In genomic region chr17:78746949-78747269, GRCh38 we compare ENCODE assay signal across 1 cellular context.
TF ChIP-seq lines count a peak whose summit lies in the region.

No MANE protein-coding gene starts in this region.

TF ChIP-seq in HepG2, 621 proteins besides CTCF, POLR2A, EP300 and RAD21 (continues in another document):
- TF ChIP-seq TBL1XR1 (IDR thresholded peaks at IDR 0.05; ENCODE audit: borderline replicate concordance, low read length, partially characterized antibody): peak; percentile 26
- TF ChIP-seq, protein P1, sequence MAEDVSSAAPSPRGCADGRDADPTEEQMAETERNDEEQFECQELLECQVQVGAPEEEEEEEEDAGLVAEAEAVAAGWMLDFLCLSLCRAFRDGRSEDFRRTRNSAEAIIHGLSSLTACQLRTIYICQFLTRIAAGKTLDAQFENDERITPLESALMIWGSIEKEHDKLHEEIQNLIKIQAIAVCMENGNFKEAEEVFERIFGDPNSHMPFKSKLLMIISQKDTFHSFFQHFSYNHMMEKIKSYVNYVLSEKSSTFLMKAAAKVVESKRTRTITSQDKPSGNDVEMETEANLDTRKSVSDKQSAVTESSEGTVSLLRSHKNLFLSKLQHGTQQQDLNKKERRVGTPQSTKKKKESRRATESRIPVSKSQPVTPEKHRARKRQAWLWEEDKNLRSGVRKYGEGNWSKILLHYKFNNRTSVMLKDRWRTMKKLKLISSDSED (CRISPR knock-in tag; IDR thresholded peaks at IDR 0.05): no peak
- TF ChIP-seq KAT8 (CRISPR knock-in tag; IDR thresholded peaks at IDR 0.05): no peak
- no peak for TF ChIP-seq ZNF558 (CRISPR knock-in tag; IDR thresholded peaks at IDR 0.05; ENCODE audit: borderline replicate concordance)
- TF ChIP-seq ZNF788 (CRISPR knock-in tag; IDR thresholded peaks at IDR 0.05; ENCODE audit: borderline replicate concordance): no peak
- TF ChIP-seq DMAP1 (CRISPR knock-in tag; IDR thresholded peaks at IDR 0.05): no peak
- TF ChIP-seq, protein P2, sequence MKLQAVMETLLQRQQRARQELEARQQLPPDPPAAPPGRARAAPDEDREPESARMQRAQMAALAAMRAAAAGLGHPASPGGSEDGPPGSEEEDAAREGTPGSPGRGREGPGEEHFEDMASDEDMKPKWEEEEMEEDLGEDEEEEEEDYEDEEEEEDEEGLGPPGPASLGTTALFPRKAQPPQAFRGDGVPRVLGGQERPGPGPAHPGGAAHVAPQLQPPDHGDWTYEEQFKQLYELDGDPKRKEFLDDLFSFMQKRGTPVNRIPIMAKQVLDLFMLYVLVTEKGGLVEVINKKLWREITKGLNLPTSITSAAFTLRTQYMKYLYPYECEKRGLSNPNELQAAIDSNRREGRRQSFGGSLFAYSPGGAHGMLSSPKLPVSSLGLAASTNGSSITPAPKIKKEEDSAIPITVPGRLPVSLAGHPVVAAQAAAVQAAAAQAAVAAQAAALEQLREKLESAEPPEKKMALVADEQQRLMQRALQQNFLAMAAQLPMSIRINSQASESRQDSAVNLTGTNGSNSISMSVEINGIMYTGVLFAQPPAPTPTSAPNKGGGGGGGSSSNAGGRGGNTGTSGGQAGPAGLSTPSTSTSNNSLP (IDR thresholded peaks at IDR 0.05; ENCODE audit: low read depth, low read length): no peak
- TF ChIP-seq ZNF18 (CRISPR knock-in tag; IDR thresholded peaks at IDR 0.05; ENCODE audit: insufficient replicate concordance): peak; percentile 1
- TF ChIP-seq ZNF367 (CRISPR knock-in tag; IDR thresholded peaks at IDR 0.05; ENCODE audit: borderline replicate concordance): no peak
- TF ChIP-seq HDAC1 (CRISPR knock-in tag; IDR thresholded peaks at IDR 0.05): no peak
- TF ChIP-seq NFKBIZ (CRISPR knock-in tag; IDR thresholded peaks at IDR 0.05): no peak
- TF ChIP-seq DRAP1 (CRISPR knock-in tag; IDR thresholded peaks at IDR 0.05): no peak
- no peak; the same call in 1 of the 2 replicates for TF ChIP-seq ATF2 (CRISPR knock-in tag; IDR thresholded peaks at IDR 0.05)
- TF ChIP-seq, protein P3, sequence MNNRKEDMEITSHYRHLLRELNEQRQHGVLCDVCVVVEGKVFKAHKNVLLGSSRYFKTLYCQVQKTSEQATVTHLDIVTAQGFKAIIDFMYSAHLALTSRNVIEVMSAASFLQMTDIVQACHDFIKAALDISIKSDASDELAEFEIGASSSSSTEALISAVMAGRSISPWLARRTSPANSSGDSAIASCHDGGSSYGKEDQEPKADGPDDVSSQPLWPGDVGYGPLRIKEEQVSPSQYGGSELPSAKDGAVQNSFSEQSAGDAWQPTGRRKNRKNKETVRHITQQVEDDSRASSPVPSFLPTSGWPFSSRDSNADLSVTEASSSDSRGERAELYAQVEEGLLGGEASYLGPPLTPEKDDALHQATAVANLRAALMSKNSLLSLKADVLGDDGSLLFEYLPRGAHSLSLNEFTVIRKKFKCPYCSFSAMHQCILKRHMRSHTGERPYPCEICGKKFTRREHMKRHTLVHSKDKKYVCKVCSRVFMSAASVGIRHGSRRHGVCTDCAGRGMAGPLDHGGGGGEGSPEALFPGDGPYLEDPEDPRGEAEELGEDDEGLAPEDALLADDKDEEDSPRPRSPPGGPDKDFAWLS (CRISPR knock-in tag; IDR thresholded peaks at IDR 0.05; ENCODE audit: borderline replicate concordance): no peak
- TF ChIP-seq, protein P4, sequence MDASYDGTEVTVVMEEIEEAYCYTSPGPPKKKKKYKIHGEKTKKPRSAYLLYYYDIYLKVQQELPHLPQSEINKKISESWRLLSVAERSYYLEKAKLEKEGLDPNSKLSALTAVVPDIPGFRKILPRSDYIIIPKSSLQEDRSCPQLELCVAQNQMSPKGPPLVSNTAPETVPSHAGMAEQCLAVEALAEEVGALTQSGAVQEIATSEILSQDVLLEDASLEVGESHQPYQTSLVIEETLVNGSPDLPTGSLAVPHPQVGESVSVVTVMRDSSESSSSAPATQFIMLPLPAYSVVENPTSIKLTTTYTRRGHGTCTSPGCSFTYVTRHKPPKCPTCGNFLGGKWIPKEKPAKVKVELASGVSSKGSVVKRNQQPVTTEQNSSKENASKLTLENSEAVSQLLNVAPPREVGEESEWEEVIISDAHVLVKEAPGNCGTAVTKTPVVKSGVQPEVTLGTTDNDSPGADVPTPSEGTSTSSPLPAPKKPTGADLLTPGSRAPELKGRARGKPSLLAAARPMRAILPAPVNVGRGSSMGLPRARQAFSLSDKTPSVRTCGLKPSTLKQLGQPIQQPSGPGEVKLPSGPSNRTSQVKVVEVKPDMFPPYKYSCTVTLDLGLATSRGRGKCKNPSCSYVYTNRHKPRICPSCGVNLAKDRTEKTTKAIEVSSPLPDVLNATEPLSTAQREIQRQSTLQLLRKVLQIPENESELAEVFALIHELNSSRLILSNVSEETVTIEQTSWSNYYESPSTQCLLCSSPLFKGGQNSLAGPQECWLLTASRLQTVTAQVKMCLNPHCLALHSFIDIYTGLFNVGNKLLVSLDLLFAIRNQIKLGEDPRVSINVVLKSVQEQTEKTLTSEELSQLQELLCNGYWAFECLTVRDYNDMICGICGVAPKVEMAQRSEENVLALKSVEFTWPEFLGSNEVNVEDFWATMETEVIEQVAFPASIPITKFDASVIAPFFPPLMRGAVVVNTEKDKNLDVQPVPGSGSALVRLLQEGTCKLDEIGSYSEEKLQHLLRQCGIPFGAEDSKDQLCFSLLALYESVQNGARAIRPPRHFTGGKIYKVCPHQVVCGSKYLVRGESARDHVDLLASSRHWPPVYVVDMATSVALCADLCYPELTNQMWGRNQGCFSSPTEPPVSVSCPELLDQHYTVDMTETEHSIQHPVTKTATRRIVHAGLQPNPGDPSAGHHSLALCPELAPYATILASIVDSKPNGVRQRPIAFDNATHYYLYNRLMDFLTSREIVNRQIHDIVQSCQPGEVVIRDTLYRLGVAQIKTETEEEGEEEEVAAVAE (CRISPR knock-in tag; IDR thresholded peaks at IDR 0.05; ENCODE audit: borderline replicate concordance): no peak
- TF ChIP-seq TBX3 (IDR thresholded peaks at IDR 0.05; ENCODE audit: borderline replicate concordance): no peak
- TF ChIP-seq JDP2 (CRISPR knock-in tag; IDR thresholded peaks at IDR 0.05; ENCODE audit: borderline replicate concordance): no peak
- no peak for TF ChIP-seq NFRKB (IDR thresholded peaks at IDR 0.05)
- TF ChIP-seq IRF2 (CRISPR knock-in tag; IDR thresholded peaks at IDR 0.05): no peak
- TF ChIP-seq STAT5B (CRISPR knock-in tag; IDR thresholded peaks at IDR 0.05): no peak
- TF ChIP-seq RXRB (CRISPR knock-in tag; IDR thresholded peaks at IDR 0.05; ENCODE audit: borderline replicate concordance): 0 out of 2 replicates have a peak, but pooled peaks have one; percentile 23
- TF ChIP-seq AHR (CRISPR knock-in tag; IDR thresholded peaks at IDR 0.05): no peak
- no peak for TF ChIP-seq ZNF451 (CRISPR knock-in tag; IDR thresholded peaks at IDR 0.05)
- no peak for TF ChIP-seq KMT2A (CRISPR knock-in tag; IDR thresholded peaks at IDR 0.05)
- TF ChIP-seq NFYB (CRISPR knock-in tag; IDR thresholded peaks at IDR 0.05): no peak
- TF ChIP-seq BRCA1 (CRISPR knock-in tag; IDR thresholded peaks at IDR 0.05): no peak
- TF ChIP-seq, protein P5, sequence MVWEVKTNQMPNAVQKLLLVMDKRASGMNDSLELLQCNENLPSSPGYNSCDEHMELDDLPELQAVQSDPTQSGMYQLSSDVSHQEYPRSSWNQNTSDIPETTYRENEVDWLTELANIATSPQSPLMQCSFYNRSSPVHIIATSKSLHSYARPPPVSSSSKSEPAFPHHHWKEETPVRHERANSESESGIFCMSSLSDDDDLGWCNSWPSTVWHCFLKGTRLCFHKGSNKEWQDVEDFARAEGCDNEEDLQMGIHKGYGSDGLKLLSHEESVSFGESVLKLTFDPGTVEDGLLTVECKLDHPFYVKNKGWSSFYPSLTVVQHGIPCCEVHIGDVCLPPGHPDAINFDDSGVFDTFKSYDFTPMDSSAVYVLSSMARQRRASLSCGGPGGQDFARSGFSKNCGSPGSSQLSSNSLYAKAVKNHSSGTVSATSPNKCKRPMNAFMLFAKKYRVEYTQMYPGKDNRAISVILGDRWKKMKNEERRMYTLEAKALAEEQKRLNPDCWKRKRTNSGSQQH (CRISPR knock-in tag; IDR thresholded peaks at IDR 0.05; ENCODE audit: low read depth): no peak
- no peak; the same call in 1 of the 2 replicates for TF ChIP-seq DPF2 (CRISPR knock-in tag; IDR thresholded peaks at IDR 0.05; ENCODE audit: borderline replicate concordance, low read depth)
- no peak for TF ChIP-seq ISL2 (CRISPR knock-in tag; IDR thresholded peaks at IDR 0.05)
- TF ChIP-seq, protein P6, sequence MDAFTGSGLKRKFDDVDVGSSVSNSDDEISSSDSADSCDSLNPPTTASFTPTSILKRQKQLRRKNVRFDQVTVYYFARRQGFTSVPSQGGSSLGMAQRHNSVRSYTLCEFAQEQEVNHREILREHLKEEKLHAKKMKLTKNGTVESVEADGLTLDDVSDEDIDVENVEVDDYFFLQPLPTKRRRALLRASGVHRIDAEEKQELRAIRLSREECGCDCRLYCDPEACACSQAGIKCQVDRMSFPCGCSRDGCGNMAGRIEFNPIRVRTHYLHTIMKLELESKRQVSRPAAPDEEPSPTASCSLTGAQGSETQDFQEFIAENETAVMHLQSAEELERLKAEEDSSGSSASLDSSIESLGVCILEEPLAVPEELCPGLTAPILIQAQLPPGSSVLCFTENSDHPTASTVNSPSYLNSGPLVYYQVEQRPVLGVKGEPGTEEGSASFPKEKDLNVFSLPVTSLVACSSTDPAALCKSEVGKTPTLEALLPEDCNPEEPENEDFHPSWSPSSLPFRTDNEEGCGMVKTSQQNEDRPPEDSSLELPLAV (CRISPR knock-in tag; conservative IDR thresholded peaks at IDR 0.05; ENCODE audit: low read depth): no peak
- TF ChIP-seq MTF2 (CRISPR knock-in tag; IDR thresholded peaks at IDR 0.05; ENCODE audit: borderline replicate concordance): no peak
- TF ChIP-seq, protein P7, sequence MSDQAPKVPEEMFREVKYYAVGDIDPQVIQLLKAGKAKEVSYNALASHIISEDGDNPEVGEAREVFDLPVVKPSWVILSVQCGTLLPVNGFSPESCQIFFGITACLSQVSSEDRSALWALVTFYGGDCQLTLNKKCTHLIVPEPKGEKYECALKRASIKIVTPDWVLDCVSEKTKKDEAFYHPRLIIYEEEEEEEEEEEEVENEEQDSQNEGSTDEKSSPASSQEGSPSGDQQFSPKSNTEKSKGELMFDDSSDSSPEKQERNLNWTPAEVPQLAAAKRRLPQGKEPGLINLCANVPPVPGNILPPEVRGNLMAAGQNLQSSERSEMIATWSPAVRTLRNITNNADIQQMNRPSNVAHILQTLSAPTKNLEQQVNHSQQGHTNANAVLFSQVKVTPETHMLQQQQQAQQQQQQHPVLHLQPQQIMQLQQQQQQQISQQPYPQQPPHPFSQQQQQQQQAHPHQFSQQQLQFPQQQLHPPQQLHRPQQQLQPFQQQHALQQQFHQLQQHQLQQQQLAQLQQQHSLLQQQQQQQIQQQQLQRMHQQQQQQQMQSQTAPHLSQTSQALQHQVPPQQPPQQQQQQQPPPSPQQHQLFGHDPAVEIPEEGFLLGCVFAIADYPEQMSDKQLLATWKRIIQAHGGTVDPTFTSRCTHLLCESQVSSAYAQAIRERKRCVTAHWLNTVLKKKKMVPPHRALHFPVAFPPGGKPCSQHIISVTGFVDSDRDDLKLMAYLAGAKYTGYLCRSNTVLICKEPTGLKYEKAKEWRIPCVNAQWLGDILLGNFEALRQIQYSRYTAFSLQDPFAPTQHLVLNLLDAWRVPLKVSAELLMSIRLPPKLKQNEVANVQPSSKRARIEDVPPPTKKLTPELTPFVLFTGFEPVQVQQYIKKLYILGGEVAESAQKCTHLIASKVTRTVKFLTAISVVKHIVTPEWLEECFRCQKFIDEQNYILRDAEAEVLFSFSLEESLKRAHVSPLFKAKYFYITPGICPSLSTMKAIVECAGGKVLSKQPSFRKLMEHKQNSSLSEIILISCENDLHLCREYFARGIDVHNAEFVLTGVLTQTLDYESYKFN (CRISPR knock-in tag; conservative IDR thresholded peaks at IDR 0.05): peak; percentile 15; the same call in 1 of the 2 replicates
- TF ChIP-seq ARID2 (CRISPR knock-in tag; IDR thresholded peaks at IDR 0.05; ENCODE audit: borderline replicate concordance): no peak
- TF ChIP-seq NCOR1 (IDR thresholded peaks at IDR 0.05; ENCODE audit: borderline replicate concordance, low read length): peak; percentile 60; the same call in 1 of the 2 replicates
- TF ChIP-seq ZNF660 (CRISPR knock-in tag; IDR thresholded peaks at IDR 0.05; ENCODE audit: borderline replicate concordance, low read depth): no peak
- TF ChIP-seq FOXJ3 (CRISPR knock-in tag; IDR thresholded peaks at IDR 0.05; ENCODE audit: borderline replicate concordance): no peak
- no peak for TF ChIP-seq ZNF468 (CRISPR knock-in tag; IDR thresholded peaks at IDR 0.05)
- no peak for TF ChIP-seq FOXP1 (IDR thresholded peaks at IDR 0.05)
- peak; percentile 1; the same call in 1 of the 2 replicates for TF ChIP-seq FOXP1 (CRISPR knock-in tag; IDR thresholded peaks at IDR 0.05)
- TF ChIP-seq ETV6 (CRISPR knock-in tag; conservative IDR thresholded peaks at IDR 0.05): no peak
- TF ChIP-seq CREB1 (IDR thresholded peaks at IDR 0.05): no peak
- TF ChIP-seq CREB1 (CRISPR knock-in tag; IDR thresholded peaks at IDR 0.05): 0 out of 2 replicates have a peak, but pooled peaks have one; percentile 31
- TF ChIP-seq ZNF160 (CRISPR knock-in tag; IDR thresholded peaks at IDR 0.05): no peak
- no peak for TF ChIP-seq ZNF205 (CRISPR knock-in tag; IDR thresholded peaks at IDR 0.05)
- TF ChIP-seq, protein P8, sequence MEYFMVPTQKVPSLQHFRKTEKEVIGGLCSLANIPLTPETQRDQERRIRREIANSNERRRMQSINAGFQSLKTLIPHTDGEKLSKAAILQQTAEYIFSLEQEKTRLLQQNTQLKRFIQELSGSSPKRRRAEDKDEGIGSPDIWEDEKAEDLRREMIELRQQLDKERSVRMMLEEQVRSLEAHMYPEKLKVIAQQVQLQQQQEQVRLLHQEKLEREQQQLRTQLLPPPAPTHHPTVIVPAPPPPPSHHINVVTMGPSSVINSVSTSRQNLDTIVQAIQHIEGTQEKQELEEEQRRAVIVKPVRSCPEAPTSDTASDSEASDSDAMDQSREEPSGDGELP (IDR thresholded peaks at IDR 0.05; ENCODE audit: borderline replicate concordance, low read depth): no peak
